14 cellular contexts compared by ENCODE assay signal in the genomic region with DNA sequence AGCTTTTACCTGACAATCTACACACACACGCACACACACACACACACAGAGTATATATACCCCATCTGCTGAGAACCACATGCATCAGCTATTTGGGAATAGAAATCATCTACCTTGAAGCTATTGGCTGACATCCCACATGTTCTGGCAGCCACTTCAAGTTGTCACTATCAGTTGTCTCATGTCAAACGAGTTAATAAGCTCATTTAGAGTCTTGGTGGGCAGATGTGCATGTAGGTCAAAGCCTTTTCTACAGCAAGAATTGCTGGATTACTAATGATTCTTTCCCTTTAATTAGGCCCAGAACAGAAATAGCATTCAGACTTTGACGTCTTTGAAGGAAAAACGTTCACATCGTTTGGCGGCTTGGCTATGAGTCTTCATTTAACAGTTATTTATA. TPM values are rescaled to one million over a fixed set of nuclear protein-coding genes. Genes with fewer than 3 reads are reported as not detected.
"Had no signal": no experiment of that assay in that cellular context is flagged by ENCODE, and none has a peak within 500 bp of the region (broad histone marks: within the 10 kb centered on the region; RNA-seq: fewer than 3 reads in every experiment).

No MANE protein-coding gene starts in this region.

- H3K9me3 Mint-ChIP-seq: activated naive CD8-positive, alpha-beta T cell treated with anti-CD3 and anti-CD28 coated beads, Interleukin-2, amount 50 U/mL, for 24 hours; activated T-helper 1 cell treated with anti-CD3 and anti-CD28 coated beads, Interleukin-12 subunit alpha, Interleukin-12 subunit beta, Interleukin-2, Interleukin-4 antibody, amounts not matched to agents 30 ng/mL and 10 ng/mL and 1 ng/mL, durations not matched to agents 14 hours and 24 hours and 36 hours; natural killer cell had no signal

- H3K36me3 Mint-ChIP-seq: natural killer cell had no signal

- H3K4me3 ChIP-seq: ascending aorta, cardiac muscle cell had no signal

- ATAC-seq: activated naive CD8-positive, alpha-beta T cell treated with anti-CD3 and anti-CD28 coated beads, Interleukin-2, amount 50 U/mL, for 24 hours; natural killer cell; stimulated activated naive CD8-positive, alpha-beta T cell treated with anti-CD3 and anti-CD28 coated beads, Interleukin-15, Interleukin-2, amounts not matched to agents 100 U/mL and 50 U/mL, for 24 hours had no signal

- H3K9me3 ChIP-seq: ascending aorta had no signal

- H3K4me1 Mint-ChIP-seq: activated naive CD8-positive, alpha-beta T cell treated with anti-CD3 and anti-CD28 coated beads, Interleukin-2, amount 50 U/mL, for 24 hours; natural killer cell had no signal

- H3K27ac Mint-ChIP-seq: activated naive CD8-positive, alpha-beta T cell treated with anti-CD3 and anti-CD28 coated beads, Interleukin-2, amount 50 U/mL, for 24 hours; activated T-helper 1 cell treated with anti-CD3 and anti-CD28 coated beads, Interleukin-12 subunit alpha, Interleukin-12 subunit beta, Interleukin-2, Interleukin-4 antibody, amounts not matched to agents 30 ng/mL and 10 ng/mL and 1 ng/mL, durations not matched to agents 14 hours and 24 hours and 36 hours; natural killer cell had no signal

- H3K27ac ChIP-seq: ascending aorta, cardiac muscle cell had no signal

- H3K4me1 ChIP-seq: ascending aorta had no signal

- H3K36me3 ChIP-seq: ascending aorta, cardiac muscle cell had no signal

- DNase-seq: activated CD4-positive, alpha-beta T cell treated with anti-CD3 and anti-CD28 coated beads for 4 hours; activated naive CD4-positive, alpha-beta T cell treated with Interleukin-2 at 50 U/mL for 16 hours; activated naive CD8-positive, alpha-beta T cell treated with anti-CD3 and anti-CD28 coated beads, Interleukin-2, amount 50 U/mL, for 24 hours; foreskin melanocyte; mammary epithelial cell; natural killer cell; stimulated activated CD4-positive, alpha-beta T cell treated with anti-CD3 and anti-CD28 coated beads, Interleukin-4, amount 100 ng/mL, for 1 hour; stimulated activated CD8-positive, alpha-beta memory T cell treated with anti-CD3 and anti-CD28 coated beads, Interleukin-4, amount 100 ng/mL, for 48 hours; stimulated activated naive CD8-positive, alpha-beta T cell treated with anti-CD3 and anti-CD28 coated beads, Interleukin-15, Interleukin-2, amounts not matched to agents 100 U/mL and 50 U/mL, for 24 hours had no signal

- H3K27me3 ChIP-seq: ascending aorta, cardiac muscle cell had no signal

- H3K4me3 Mint-ChIP-seq: activated naive CD8-positive, alpha-beta T cell treated with anti-CD3 and anti-CD28 coated beads, Interleukin-2, amount 50 U/mL, for 24 hours; activated T-helper 1 cell treated with anti-CD3 and anti-CD28 coated beads, Interleukin-12 subunit alpha, Interleukin-12 subunit beta, Interleukin-2, Interleukin-4 antibody, amounts not matched to agents 30 ng/mL and 10 ng/mL and 1 ng/mL, durations not matched to agents 14 hours and 24 hours and 36 hours; natural killer cell had no signal

RNA-seq across cellular contexts. Expression of a gene that starts 36.8 kb away (rescaled TPM):
- total RNA-seq: activated T-helper 1 cell treated with anti-CD3 and anti-CD28 coated beads, Interleukin-12 subunit alpha, Interleukin-12 subunit beta, Interleukin-2, Interleukin-4 antibody, amounts not matched to agents 30 ng/mL and 10 ng/mL and 1 ng/mL, durations not matched to agents 14 hours and 24 hours and 36 hours; endothelial cell of umbilical vein; pulmonary artery endothelial cell had no signal
